ENCODE assay signal across 8 cellular contexts in genomic region chr10:114402871-114403544, GRCh38. TPM values are rescaled to one million over a fixed set of nuclear protein-coding genes. Genes with fewer than 3 reads are reported as not detected.
A peak's percentile ranks its signal among the peaks of the same experiment; 100 is the strongest.
DNase-seq lines count a peak whose midpoint lies in the region; ATAC-seq and TF ChIP-seq lines count a peak whose summit lies in the region.

No MANE protein-coding gene starts in this region.

- H3K4me1 ChIP-seq in BLaER1 treated with 17β-estradiol and CSF1 and Interleukin-3, amounts not matched to agents 10 nM and 100 nM = peaks cover 23 to 35% (median 32%) of the 10 kb centered on the region in 10 experiments
- H3K4me1 ChIP-seq in foreskin keratinocyte = peaks cover 16% of the 10 kb centered on the region
- H3K4me1 ChIP-seq in osteoblast (ENCODE audit: insufficient read depth, low read length) = no peaks in the 10 kb centered on the region
- H3K4me1 ChIP-seq in OCI-LY7 (ENCODE audit: insufficient read depth, low read length, poor library complexity, severe bottlenecking) = no peaks in the 10 kb centered on the region

- POLR2A ChIA-PET in OCI-LY7 (lab: Charles Lee) = interaction anchor here (0.5 kb wide), 1 partner anchor 1987 kb away, joined by 3 read pairs; no protein-coding TSS in a partner anchor

- H2AFZ ChIP-seq in osteoblast (ENCODE audit: low read length) (no peak overlapping the region), OCI-LY7 (ENCODE audit: low read length) (no peak overlapping the region)

- CTCF ChIA-PET in OCI-LY7 (lab: Charles Lee; ENCODE audit: unreplicated experiment) = no interaction called here

- intact Hi-C loops in OCI-LY7 (cut with micrococcal nuclease; ENCODE audit: unreplicated experiment) = no loop called here

- H3K4me2 ChIP-seq in BLaER1 treated with 17β-estradiol and CSF1 and Interleukin-3, amounts not matched to agents 10 nM and 100 nM = peak overlapping the region; percentile 81 to 98 (median 92)
- H3K4me2 ChIP-seq in osteoblast (ENCODE audit: insufficient read depth, low read length) = peak overlapping the region; percentile 23
- H3K4me2 ChIP-seq in OCI-LY7 (ENCODE audit: low read length) = no peak overlapping the region

- no peak overlapping the region for H3K27ac ChIP-seq in BLaER1 treated with 17β-estradiol and CSF1 and Interleukin-3, amounts not matched to agents 10 nM and 100 nM
- H3K27ac ChIP-seq in foreskin keratinocyte (peak overlapping the region; percentile 89), osteoblast (ENCODE audit: low read depth, low read length) (no peak overlapping the region), OCI-LY7 (ENCODE audit: low read depth, low read length, poor library complexity, severe bottlenecking) (no peak overlapping the region)

- no peak for TF ChIP-seq CTCF in foreskin keratinocyte (conservative IDR thresholded peaks at IDR 0.05)
- TF ChIP-seq CTCF in osteoblast (IDR thresholded peaks at IDR 0.05; ENCODE audit: extremely low read depth, low read depth, low read length) = no peak
- no peak for TF ChIP-seq CTCF in OCI-LY7 (conservative IDR thresholded peaks at IDR 0.05; ENCODE audit: low read length)

- H3K36me3 ChIP-seq in BLaER1 treated with 17β-estradiol and CSF1 and Interleukin-3, amounts not matched to agents 10 nM and 100 nM = no peaks in the 10 kb centered on the region
- H3K36me3 ChIP-seq in osteoblast (ENCODE audit: insufficient read depth, low read length) (no peaks in the 10 kb centered on the region), OCI-LY7 (ENCODE audit: insufficient read depth, low read length) (no peaks in the 10 kb centered on the region)

- peak; percentile 47 for DNase-seq in SW480 (ENCODE audit: low spot score)
- peak in 1 of 2 donors; percentile 69 for DNase-seq in foreskin keratinocyte
- no peak for DNase-seq in osteoblast (ENCODE audit: insufficient read length, low spot score, missing footprints)
- no peak for DNase-seq in anterior cingulate cortex (lab: John Stamatoyannopoulos, UW)
- DNase-seq in SHP77 treated with DMSO at 0.1 percent for 48 hours (lab: John Stamatoyannopoulos, UW) = no peak
- no peak for DNase-seq in OCI-LY7 (ENCODE audit: low spot score)

- H3K27me3 ChIP-seq in BLaER1 treated with 17β-estradiol and CSF1 and Interleukin-3, amounts not matched to agents 10 nM and 100 nM = peaks cover 59 to 79% (median 68%) of the 10 kb centered on the region in 11 experiments
- H3K27me3 ChIP-seq in foreskin keratinocyte (no peaks in the 10 kb centered on the region), osteoblast (ENCODE audit: insufficient read depth, low read length) (peaks cover 42% of the 10 kb centered on the region)

- peaks cover 0 to 29% (median 10%) of the 10 kb centered on the region in 11 experiments; a peak in 11 of 22 replicates for H4K20me1 ChIP-seq in BLaER1 treated with 17β-estradiol and CSF1 and Interleukin-3, amounts not matched to agents 10 nM and 100 nM
- H4K20me1 ChIP-seq in osteoblast (ENCODE audit: insufficient read depth, low read length) (no peaks in the 10 kb centered on the region), OCI-LY7 (ENCODE audit: insufficient read depth, low read length) (no peaks in the 10 kb centered on the region)

- H3K4me3 ChIP-seq in BLaER1 treated with 17β-estradiol and CSF1 and Interleukin-3, amounts not matched to agents 10 nM and 100 nM = peak overlapping the region; percentile 46 to 67 (median 54)
- no peak overlapping the region for H3K4me3 ChIP-seq in osteoblast (ENCODE audit: insufficient read depth, low read length)
- H3K4me3 ChIP-seq in OCI-LY7 (ENCODE audit: low read depth, low read length, poor library complexity, severe bottlenecking) = no peak overlapping the region

- H3K9me3 ChIP-seq in BLaER1 treated with 17β-estradiol and CSF1 and Interleukin-3, amounts not matched to agents 10 nM and 100 nM (replicated peaks in 1 of 11) = peaks cover 0 to 9% (median 0%) of the 10 kb centered on the region in 11 experiments; a peak in 1 of 22 replicates
- H3K9me3 ChIP-seq in osteoblast (ENCODE audit: low read depth, low read length) (no peaks in the 10 kb centered on the region), OCI-LY7 (ENCODE audit: low read length) (no peaks in the 10 kb centered on the region)

- H3K9me2 ChIP-seq in OCI-LY7 (ENCODE audit: insufficient read depth, low read length) = no peaks in the 10 kb centered on the region

- H3K9ac ChIP-seq in BLaER1 treated with 17β-estradiol and CSF1 and Interleukin-3, amounts not matched to agents 10 nM and 100 nM = peak overlapping the region in 3 of 11 experiments; percentile 6 to 35 (median 14); a peak in 5 of 22 replicates

- ATAC-seq in foreskin keratinocyte (peak; percentile 27), GM18511 (IDR thresholded peaks at IDR 0.05; ENCODE audit: unreplicated experiment) (no peak)

- no TSS peak for BruUV-seq in OCI-LY7 (replicated peaks; lab: Mats Ljungman, UMichigan)

- H3K79me2 ChIP-seq in osteoblast (ENCODE audit: insufficient read depth, low read length) = no peaks in the 10 kb centered on the region
- H3K79me2 ChIP-seq in OCI-LY7 (ENCODE audit: insufficient read depth, low read depth, low read length) = no peaks in the 10 kb centered on the region

RNA-seq across cellular contexts. Expression of gene AFAP1L2, which starts 1.3 kb away (rescaled TPM):
- total RNA-seq in foreskin keratinocyte (53.8 and 58.4 TPM in 2 replicates), osteoblast (0.36 TPM in 1 of 2 replicates, not detected in the other), OCI-LY7 (2022) (8.6 and 10.5 TPM in 2 replicates)
- 24.2 and 24.6 TPM in 2 replicates for polyA plus RNA-seq in foreskin keratinocyte
- total RNA-seq in OCI-LY7 (2014; rRNA removed; shearing (Covaris generic)) = 0.59 and 2.3 TPM in 2 replicates

Comparison
In these comparisons a context has a peak if more than half of its experiments do, and no peak if none do; other contexts are left out.
1. H3K4me3 ChIP-seq: peak in BLaER1 treated with 17β-estradiol and CSF1 and Interleukin-3, amounts not matched to agents 10 nM and 100 nM (10 of 10); none in osteoblast (single experiment) and OCI-LY7 (single experiment).